In genomic region chr19:18571564-18572344, GRCh38 we compare ENCODE assay signal across 8 cellular contexts. TPM values are rescaled to one million over a fixed set of nuclear protein-coding genes. Genes with fewer than 3 reads are reported as not detected.
A peak's percentile ranks its signal among the peaks of the same experiment; 100 is the strongest.
DNase-seq lines count a peak whose midpoint lies in the region; ATAC-seq and TF ChIP-seq lines count a peak whose summit lies in the region.

UBA52 (plus strand) TSS chr19:18571857; CDS start chr19:18573301, 1,444 bp downstream.

- H3K36me3 Mint-ChIP-seq in activated CD4-positive, alpha-beta memory T cell treated with anti-CD3 and anti-CD28 coated beads for 36 hours: peaks cover 54% of the 10 kb centered on the region

- ATAC-seq in GM19397 (IDR thresholded peaks at IDR 0.05; ENCODE audit: unreplicated experiment) (peak; percentile 90), HG03571 (IDR thresholded peaks at IDR 0.05; ENCODE audit: unreplicated experiment) (peak; percentile 85)

- POLR2A ChIA-PET in activated CD4-positive, alpha-beta memory T cell treated with anti-CD3 and anti-CD28 coated beads for 36 hours (lab: Charles Lee): interaction anchor here (0.8 to 4.3 kb wide), 9 partner anchors 12 to 348 kb away, joined by 3 to 28 read pairs (median 6); partner anchors contain the start of genes COPE, DDX49, ELL and FKBP8

- peak within 1 kb of the TSS; percentile 92 for H3K27ac Mint-ChIP-seq in activated CD4-positive, alpha-beta memory T cell treated with anti-CD3 and anti-CD28 coated beads for 36 hours

- CTCF ChIA-PET in activated CD4-positive, alpha-beta memory T cell treated with anti-CD3 and anti-CD28 coated beads for 36 hours (lab: Charles Lee): interaction anchor here (0.7 to 3.6 kb wide), 15 partner anchors 9 to 348 kb away, joined by 3 to 46 read pairs (median 5); partner anchors contain the start of genes COPE, DDX49, ELL and REX1BD

- no peaks in the 10 kb centered on the region for H3K27me3 Mint-ChIP-seq in activated CD4-positive, alpha-beta memory T cell treated with anti-CD3 and anti-CD28 coated beads for 36 hours

- intact Hi-C loops in activated CD4-positive, alpha-beta memory T cell treated with anti-CD3 and anti-CD28 coated beads for 36 hours (cut with micrococcal nuclease): loop anchor here (1.0 to 2.0 kb wide), 6 partner anchors 14 to 348 kb away; partner anchors contain the start of genes COPE, DDX49, ELL and KXD1
- intact Hi-C loops in lower leg skin (cut with DNase I; ENCODE audit: low total_unique reads): loop anchor here (10.0 kb wide), 1 partner anchor 107 kb away; no protein-coding TSS in a partner anchor

- no peaks in the 10 kb centered on the region for H3K9me3 Mint-ChIP-seq in activated CD4-positive, alpha-beta memory T cell treated with anti-CD3 and anti-CD28 coated beads for 36 hours

- WGBS in lower leg skin, 2 donors: 0 to 1% methylated on average over 42 to 56 of the region's 75 CpGs

- no peak for TF ChIP-seq CTCF in lower leg skin (IDR thresholded peaks at IDR 0.05)

- H3K4me3 Mint-ChIP-seq in activated CD4-positive, alpha-beta memory T cell treated with anti-CD3 and anti-CD28 coated beads for 36 hours: peak within 1 kb of the TSS; percentile 91

- TF ChIP-seq POLR2A in lower leg skin (IDR thresholded peaks at IDR 0.05): no peak

- peaks cover 23% of the 10 kb centered on the region for H3K4me1 Mint-ChIP-seq in activated CD4-positive, alpha-beta memory T cell treated with anti-CD3 and anti-CD28 coated beads for 36 hours (ENCODE audit: low read depth)

- DNase-seq in CD1c-positive myeloid dendritic cell (ENCODE audit: extremely low spot score) (peak; percentile 100), NCI-H82 treated with DMSO at 0.1 percent for 48 hours (lab: John Stamatoyannopoulos, UW; ENCODE audit: unreplicated experiment) (peak; percentile 97), dermis microvascular lymphatic vessel endothelial cell (ENCODE audit: low read depth in 2 of 2) (peak; percentile 88 to 98), lower leg skin (ENCODE audit: low spot score in 2 of 2) (peak; percentile 97 to 100)
- DNase-seq in activated CD4-positive, alpha-beta memory T cell treated with anti-CD3 and anti-CD28 coated beads for 36 hours: peak; percentile 99
- DNase-seq in stimulated activated CD4-positive, alpha-beta T cell treated with anti-CD3 and anti-CD28 coated beads, Interleukin-4, amount 100 ng/mL, for 48 hours (ENCODE audit: low read depth in 2 of 2): peak; percentile 98 to 99

- peak within 1 kb of the TSS; percentile 87 for H3K4me3 ChIP-seq in lower leg skin (ENCODE audit: low read depth, poor library complexity, severe bottlenecking)

RNA-seq across cellular contexts. Expression of gene UBA52, which starts in this region (rescaled TPM):
- 1,000 to 10,000 TPM; 1,569 to 1,601 TPM for total RNA-seq in activated CD4-positive, alpha-beta memory T cell treated with anti-CD3 and anti-CD28 coated beads for 36 hours
- total RNA-seq in dermis microvascular lymphatic vessel endothelial cell (733 and 1,015 TPM in 2 replicates), lower leg skin (1,000 to 10,000 TPM in 1 of 4 donors, 100 to 1,000 TPM in 3; 625 to 1,001 (median 848) TPM)

Comparison
In these comparisons a context has a peak if more than half of its experiments do, and no peak if none do; other contexts are left out.
1. Peak in every context shown above with its lines: DNase-seq, ATAC-seq and H3K4me3 ChIP-seq.